ENCODE assay signal across 6 cellular contexts in genomic region chr5:42931451-42931850, GRCh38.
DNase-seq lines count a peak whose midpoint lies in the region; ATAC-seq, FAIRE-seq and TF ChIP-seq lines count a peak whose summit lies in the region.
"Not testable (repeated sequence)": the region's sequence is repeated elsewhere in the genome, so short reads cannot be mapped to it uniquely, and the experiment has no call there.

No MANE protein-coding gene starts in this region.

- H3F3A ChIP-seq in PC-9 (ENCODE audit: insufficient read depth, low read depth) = not testable (repeated sequence)

- not testable (repeated sequence) for TF ChIP-seq POLR2A in K562 (conservative IDR thresholded peaks at IDR 0.05)

- not testable (repeated sequence) for H3K79me2 ChIP-seq in PC-9 (ENCODE audit: low read depth); K562 (ENCODE audit: control insufficient read depth, insufficient read depth, low read length)

- not testable (repeated sequence) for H3K9ac ChIP-seq in K562 (ENCODE audit: insufficient read depth in 1 of 2, low read depth in 2 of 2, low read length in 2 of 2)

- H3K27ac ChIP-seq in PC-9; K562 (ENCODE audit: extremely low read depth, low read depth, low read length): not testable (repeated sequence)

- H3K4me1 Mint-ChIP-seq in Calu3 (ENCODE audit: low read depth, unreplicated experiment) = peaks cover 21% of the 10 kb centered on the region
- H3K4me1 Mint-ChIP-seq in endothelial cell (ENCODE audit: unreplicated experiment) = not testable (repeated sequence)

- H3K27me3 Mint-ChIP-seq in Calu3 (ENCODE audit: unreplicated experiment); endothelial cell (ENCODE audit: unreplicated experiment): not testable (repeated sequence)

- not testable (repeated sequence) for TF ChIP-seq RAD21 in K562 (CRISPR knock-in tag; conservative IDR thresholded peaks at IDR 0.05 in 1 of 2, IDR thresholded peaks at IDR 0.05 in 1 of 2)

- POLR2A ChIA-PET in PC-9 (lab: Charles Lee; ENCODE audit: unreplicated experiment) = interaction anchor here (0.9 kb wide), 1 partner anchor 77 kb away, joined by 3 read pairs; no protein-coding TSS in a partner anchor
- POLR2A ChIA-PET in K562 (lab: Yijun Ruan, JAX) = not testable (repeated sequence)

- intact Hi-C loops in Calu3 (cut with micrococcal nuclease; ENCODE audit: unreplicated experiment); K562 (cut with micrococcal nuclease): not testable (repeated sequence)
- intact Hi-C loops in PC-9 (cut with micrococcal nuclease; ENCODE audit: unreplicated experiment) = loop anchor here (1.0 kb wide), 1 partner anchor 19 kb away; no protein-coding TSS in a partner anchor

- H3K36me3 Mint-ChIP-seq in Calu3 (ENCODE audit: insufficient read depth, unreplicated experiment) = peaks cover 11% of the 10 kb centered on the region
- H3K36me3 Mint-ChIP-seq in endothelial cell (ENCODE audit: low read depth, unreplicated experiment) = not testable (repeated sequence)

- H3K9me1 ChIP-seq in K562 (ENCODE audit: control insufficient read depth, insufficient read depth, low read length) = not testable (repeated sequence)

- FAIRE-seq in K562 (lab: Jason Lieb, UNC) = not testable (repeated sequence)

- in situ Hi-C loops in K562 (cut with MboI) = not testable (repeated sequence)

- not testable (repeated sequence) for BruUV-seq in Calu3 (replicated peaks; lab: Mats Ljungman, UMichigan); PC-9 (replicated peaks; lab: Mats Ljungman, UMichigan); K562 (replicated peaks; lab: Mats Ljungman, UMichigan)

- not testable (repeated sequence) for H4K20me1 ChIP-seq in PC-9 (ENCODE audit: insufficient read depth); K562 (replicated peaks; ENCODE audit: control insufficient read depth, insufficient read depth, low read length)

- not testable (repeated sequence) for ATAC-seq in K562

- peak overlapping the region; percentile 72 for H2AFZ ChIP-seq in PC-9
- not testable (repeated sequence) for H2AFZ ChIP-seq in K562 (ENCODE audit: low read depth, low read length)

- H3K27me3 ChIP-seq in PC-9 (ENCODE audit: insufficient read depth, low read depth); K562 (ENCODE audit: control insufficient read depth in 2 of 2, insufficient read depth in 2 of 2, low read length in 2 of 2): not testable (repeated sequence)

- H3K9me2 ChIP-seq in PC-9 (ENCODE audit: insufficient read depth) = not testable (repeated sequence)

- H3K27ac Mint-ChIP-seq in Calu3 (ENCODE audit: unreplicated experiment) = peak overlapping the region; percentile 86
- H3K27ac Mint-ChIP-seq in endothelial cell (ENCODE audit: unreplicated experiment) = not testable (repeated sequence)

- peaks cover 34% of the 10 kb centered on the region for H3K9me3 ChIP-seq in PC-9 (ENCODE audit: insufficient read depth, low read depth)
- H3K9me3 ChIP-seq in K562 (replicated peaks; ENCODE audit: control insufficient read depth, insufficient read depth, low read depth, low read length) = not testable (repeated sequence)

- H3K4me2 ChIP-seq in PC-9 = peak overlapping the region; percentile 66
- H3K4me2 ChIP-seq in K562 (ENCODE audit: insufficient read depth, low read length) = not testable (repeated sequence)

- not testable (repeated sequence) for TF ChIP-seq CTCF in Calu3 (IDR thresholded peaks at IDR 0.05; ENCODE audit: unreplicated experiment); PC-9 (conservative IDR thresholded peaks at IDR 0.05); K562 (IDR thresholded peaks at IDR 0.05 in 2 of 3, conservative IDR thresholded peaks at IDR 0.05 in 1 of 3; ENCODE audit: insufficient read depth in 2 of 3, low read depth in 1 of 3, low read length in 3 of 3); endothelial cell (IDR thresholded peaks at IDR 0.05; ENCODE audit: unreplicated experiment)

- H3K9me3 Mint-ChIP-seq in Calu3 (ENCODE audit: low read depth, unreplicated experiment) = peaks cover 12% of the 10 kb centered on the region
- not testable (repeated sequence) for H3K9me3 Mint-ChIP-seq in endothelial cell (ENCODE audit: unreplicated experiment)

- peak; percentile 48 for DNase-seq in Calu3
- DNase-seq in DMS53 (lab: John Stamatoyannopoulos, UW) = peak; percentile 4
- peak; percentile 40 for DNase-seq in HT-29 (ENCODE audit: low spot score)
- peak; percentile 49 to 60 for DNase-seq in PC-9
- DNase-seq in K562 (ENCODE audit: extremely low read depth in 1 of 4, low spot score in 3 of 4); endothelial cell (ENCODE audit: low spot score): not testable (repeated sequence)

- peak overlapping the region; percentile 65 for H3K4me3 Mint-ChIP-seq in Calu3 (ENCODE audit: low read depth, unreplicated experiment)
- H3K4me3 Mint-ChIP-seq in endothelial cell (ENCODE audit: unreplicated experiment) = peak overlapping the region; percentile 67

- CTCF ChIA-PET in Calu3 (lab: Charles Lee); PC-9 (lab: Charles Lee); K562 (lab: Yijun Ruan, JAX; ENCODE audit: low intra/inter-chr PET ratio): not testable (repeated sequence)

- H3K36me3 ChIP-seq in PC-9 (ENCODE audit: low read depth); K562 (ENCODE audit: control insufficient read depth, insufficient read depth, low read length): not testable (repeated sequence)

- H3K4me3 ChIP-seq in PC-9 = peak overlapping the region; percentile 37
- not testable (repeated sequence) for H3K4me3 ChIP-seq in K562

- peaks cover 24% of the 10 kb centered on the region for H3K4me1 ChIP-seq in PC-9 (replicated peaks; ENCODE audit: insufficient read depth)
- not testable (repeated sequence) for H3K4me1 ChIP-seq in K562 (replicated peaks in 1 of 2; ENCODE audit: control insufficient read depth in 2 of 2, insufficient read depth in 2 of 2, low read length in 2 of 2)

- WGBS in K562 (ENCODE audit: insufficient coverage, low coverage, missing lambda C conversion rate) = 32% methylated on average over 9 of the region's 9 CpGs

- not testable (repeated sequence) for TF ChIP-seq EP300 in K562 (IDR thresholded peaks at IDR 0.05; ENCODE audit: low read length)

TF ChIP-seq in K562, 482 proteins besides CTCF, POLR2A, EP300 and RAD21:
- TF ChIP-seq TRIM28 (IDR thresholded peaks at IDR 0.05) = 0 out of 2 replicates have a peak, but pooled peaks have one; percentile 26
